10 cellular contexts compared by ENCODE assay signal in genomic region chr17:68033636-68034451, GRCh38. TPM values are rescaled to one million over a fixed set of nuclear protein-coding genes. Genes with fewer than 3 reads are reported as not detected.
A peak's percentile ranks its signal among the peaks of the same experiment; 100 is the strongest.
DNase-seq lines count a peak whose midpoint lies in the region; ATAC-seq, FAIRE-seq and TF ChIP-seq lines count a peak whose summit lies in the region.
"Had no signal": no experiment of that assay in that cellular context is flagged by ENCODE, and none has a peak within 500 bp of the region (broad histone marks: within the 10 kb centered on the region; RNA-seq: fewer than 3 reads in every experiment).

No MANE protein-coding gene starts in this region.

- no peak for FAIRE-seq in GM12878 (lab: Jason Lieb, UNC)

- H3K27me3 ChIP-seq in GM12878 (replicated peaks in 1 of 2; ENCODE audit: control insufficient read depth in 2 of 2, insufficient read depth in 2 of 2, low read length in 1 of 2): no peaks in the 10 kb centered on the region
- no peaks in the 10 kb centered on the region for H3K27me3 ChIP-seq in vagina

- POLR2A ChIA-PET in GM12878 (lab: Charles Lee): no interaction called here

- H3K9me3 ChIP-seq in GM12878 (replicated peaks; ENCODE audit: control insufficient read depth, insufficient read depth, low read length) (no peaks in the 10 kb centered on the region; the same call in 2 of the 3 replicates), vagina (no peaks in the 10 kb centered on the region)

- H3K4me3 ChIP-seq in GM12878: no peak overlapping the region
- no peak overlapping the region for H3K4me3 ChIP-seq in vagina

- no peak for TF ChIP-seq RAD21 in GM12878 (IDR thresholded peaks at IDR 0.05; ENCODE audit: insufficient read depth, low read depth, low read length)

- H3K79me2 ChIP-seq in GM12878 (ENCODE audit: control insufficient read depth, insufficient read depth, low read length): peaks cover 33% of the 10 kb centered on the region

- TF ChIP-seq POLR2A in GM12878 (IDR thresholded peaks at IDR 0.05; ENCODE audit: low read depth, low read length): no peak
- TF ChIP-seq POLR2A in vagina (IDR thresholded peaks at IDR 0.05): no peak

- SMC1A ChIA-PET in GM12878 (lab: Charles Lee; ENCODE audit: uncharacterized antibody, unreplicated experiment): no interaction called here

- no TSS peak for BruUV-seq in GM12878 (replicated peaks; lab: Mats Ljungman, UMichigan)

- H3K36me3 ChIP-seq in GM12878 (ENCODE audit: control insufficient read depth in 2 of 2, insufficient read depth in 2 of 2, low read length in 1 of 2) (peaks cover 2 to 9% of the 10 kb centered on the region in 2 experiments; a peak in 3 of 4 replicates), vagina (peaks cover 0 to 6% of the 10 kb centered on the region in 2 donors)

- RAD21 ChIA-PET in GM12878 (lab: Charles Lee; ENCODE audit: unreplicated experiment): no interaction called here

- intact Hi-C loops in GM12878 (cut with micrococcal nuclease; ENCODE audit: unreplicated experiment): loop anchor here (2.0 kb wide), 1 partner anchor 13 kb away; no protein-coding TSS in a partner anchor
- intact Hi-C loops in vagina (cut with DNase I): no loop called here

- no peak for ATAC-seq in GM12878
- ATAC-seq in HG02973 (IDR thresholded peaks at IDR 0.05; ENCODE audit: unreplicated experiment): no peak
- ATAC-seq in GM21737 (IDR thresholded peaks at IDR 0.05; ENCODE audit: unreplicated experiment): no peak
- ATAC-seq: left colon had no signal

- no peaks in the 10 kb centered on the region for H4K20me1 ChIP-seq in GM12878 (ENCODE audit: control insufficient read depth, insufficient read depth)

- DNase-seq in DMS114 treated with DMSO at 0.1 percent for 48 hours (lab: John Stamatoyannopoulos, UW; ENCODE audit: unreplicated experiment): peak; percentile 79
- DNase-seq in LHCN-M2 (ENCODE audit: low read depth): peak; percentile 66
- no peak for DNase-seq in GM12878 (ENCODE audit: low read depth, low spot score)
- DNase-seq in left kidney (ENCODE audit: low read depth, low spot score): peak; percentile 91
- no peak for DNase-seq in vagina (ENCODE audit: extremely low spot score in 2 of 2)
- no peak for DNase-seq in NK-92 treated with Interleukin-12 subunit alpha and Interleukin-12 subunit beta, amount 100 ng/mL, for 24 hours (lab: John Stamatoyannopoulos, UW)
- DNase-seq: activated T-cell treated with anti-CD3 and anti-CD28 coated beads, Interleukin-2, amount 50 U/mL, for 1 hour; left colon had no signal

- TF ChIP-seq CTCF in GM12878 (IDR thresholded peaks at IDR 0.05 in 2 of 3, conservative IDR thresholded peaks at IDR 0.05 in 1 of 3; ENCODE audit: control insufficient read depth in 2 of 3, extremely low read depth in 1 of 3, insufficient read depth in 1 of 3, low read depth in 3 of 3, low read length in 3 of 3) (no peak), vagina (IDR thresholded peaks at IDR 0.05) (no peak)

- H3K4me2 ChIP-seq in GM12878 (ENCODE audit: control insufficient read depth, insufficient read depth): no peak overlapping the region

- in situ Hi-C loops in GM12878 (cut with MboI): no loop called here

- no peak for TF ChIP-seq EP300 in GM12878 (IDR thresholded peaks at IDR 0.05; ENCODE audit: borderline replicate concordance in 1 of 2, control insufficient read depth in 1 of 2, low read depth in 2 of 2, low read length in 2 of 2)

- peaks cover 9% of the 10 kb centered on the region; the same call in 1 of the 2 replicates for H3K4me1 ChIP-seq in GM12878 (ENCODE audit: control insufficient read depth, insufficient read depth, low read length)
- H3K4me1 ChIP-seq in vagina: peaks cover 9% of the 10 kb centered on the region

- CTCF ChIA-PET in GM12878 (lab: Yijun Ruan, JAX): interaction anchor here (0.7 kb wide), 1 partner anchor 14 kb away, joined by 3 read pairs; no protein-coding TSS in a partner anchor

- no peak overlapping the region for H3K9ac ChIP-seq in GM12878 (ENCODE audit: control insufficient read depth, insufficient read depth, low read length)

- H3K27ac ChIP-seq in GM12878 (ENCODE audit: control insufficient read depth, insufficient read depth) (no peak overlapping the region), vagina (no peak overlapping the region)

- H2AFZ ChIP-seq in GM12878 (ENCODE audit: control insufficient read depth, low read depth, low read length): peak overlapping the region; percentile 60

- 50% methylated on average over 6 of the region's 7 CpGs for WGBS in GM12878 (ENCODE audit: insufficient coverage, insufficient replicate concordance, low lambda C conversion rate, missing lambda C conversion rate)

TF ChIP-seq in GM12878, 131 proteins besides CTCF, POLR2A, EP300 and RAD21 (continues in another document):
- TF ChIP-seq TBL1XR1 (IDR thresholded peaks at IDR 0.05; ENCODE audit: low read depth, low read length) (no peak), CEBPZ (IDR thresholded peaks at IDR 0.05; ENCODE audit: low read depth, low read length) (no peak), POLR2AphosphoS2 (IDR thresholded peaks at IDR 0.05; ENCODE audit: low read depth, low read length) (no peak), EGR1 (IDR thresholded peaks at IDR 0.05; ENCODE audit: borderline replicate concordance in 1 of 2, low read depth in 2 of 2, low read length in 2 of 2) (no peak)

RNA-seq across cellular contexts. Expression of gene KPNA2, which starts 1.7 kb away (rescaled TPM):
- 387 and 438 TPM in 2 replicates for total RNA-seq in LHCN-M2 (2014; rRNA removed)
- 241 TPM for polyA plus RNA-seq in LHCN-M2 (2012)
- 26.9 and 31.7 TPM in 2 replicates for total RNA-seq in GM12878 (2013; cell fraction: nucleolus; rRNA removed)
- total RNA-seq in GM12878 (2014; rRNA removed): 202 and 211 TPM in 2 replicates
- total RNA-seq in GM12878 (2014; rRNA removed; fragmentation: Illumina TruSeq; extraction: Trizol): 244 and 260 TPM in 2 replicates
- total RNA-seq in GM12878 (2021): 242 and 254 TPM in 2 replicates
- polyA plus RNA-seq in GM12878 (2011; ENCODE audit: low read depth): 88.2 TPM
- 201 and 232 TPM in 2 replicates for polyA plus RNA-seq in GM12878 (2011; rRNA removed)
- polyA plus RNA-seq in GM12878 (2011; cell fraction: cytosol; rRNA removed): 251 and 257 TPM in 2 replicates
- polyA plus RNA-seq in GM12878 (2011; cell fraction: nucleus; rRNA removed): 136 and 222 TPM in 2 replicates
- polyA plus RNA-seq in GM12878 (2012): 103 and 109 TPM in 2 replicates
- polyA plus RNA-seq in GM12878 (2014; fragmentation: Illumina TruSeq; extraction: Trizol): 307 and 332 TPM in 2 replicates
- 100 to 1,000 TPM; 647 to 731 TPM for polyA plus RNA-seq in GM12878 (2014; fragmentation: Nextera tagmentation; extraction: Ambion mirVana)
- 211 and 212 TPM in 2 replicates for polyA plus RNA-seq in GM12878 (2014; rRNA removed)
- 100 to 1,000 TPM; 567 to 584 TPM for polyA plus RNA-seq in GM12878 (2016; fragmentation: Nextera tagmentation; extraction: Ambion mirVana)
- polyA minus RNA-seq in GM12878 (2011; rRNA and poly(A)+ RNA removed): 333 and 392 TPM in 2 replicates
- 116 and 120 TPM in 2 replicates for polyA minus RNA-seq in GM12878 (2011; cell fraction: cytosol; rRNA and poly(A)+ RNA removed)
- polyA minus RNA-seq in GM12878 (2011; cell fraction: nucleus; rRNA and poly(A)+ RNA removed): 62.3 and 107 TPM in 2 replicates
- total RNA-seq in vagina: 29.7 TPM

RNA-seq across cellular contexts. Expression of gene C17orf58, which starts 37.6 kb away (rescaled TPM):
- total RNA-seq in LHCN-M2 (2014; rRNA removed): 10.7 and 14.6 TPM in 2 replicates
- 4.5 TPM for polyA plus RNA-seq in LHCN-M2 (2012)
- total RNA-seq in GM12878 (2013; cell fraction: nucleolus; rRNA removed): 0.56 and 1.4 TPM in 2 replicates
- total RNA-seq in GM12878 (2014; rRNA removed): 9.3 and 10.1 TPM in 2 replicates
- 4.6 and 5.6 TPM in 2 replicates for total RNA-seq in GM12878 (2014; rRNA removed; fragmentation: Illumina TruSeq; extraction: Trizol)
- total RNA-seq in GM12878 (2021): 5.8 and 6.4 TPM in 2 replicates
- 5.2 TPM for polyA plus RNA-seq in GM12878 (2011; ENCODE audit: low read depth)
- 6.6 and 7.1 TPM in 2 replicates for polyA plus RNA-seq in GM12878 (2011; rRNA removed)
- polyA plus RNA-seq in GM12878 (2011; cell fraction: cytosol; rRNA removed): 3.8 and 7.5 TPM in 2 replicates
- 2.9 and 4.0 TPM in 2 replicates for polyA plus RNA-seq in GM12878 (2011; cell fraction: nucleus; rRNA removed)
- polyA plus RNA-seq in GM12878 (2012): 4.8 and 6.4 TPM in 2 replicates
- polyA plus RNA-seq in GM12878 (2014; fragmentation: Illumina TruSeq; extraction: Trizol): 5.9 TPM in 2 replicates
- 1 to 10 TPM; 3.3 to 3.4 TPM for polyA plus RNA-seq in GM12878 (2014; fragmentation: Nextera tagmentation; extraction: Ambion mirVana)
- polyA plus RNA-seq in GM12878 (2014; rRNA removed): 7.0 and 8.1 TPM in 2 replicates
- polyA plus RNA-seq in GM12878 (2016; fragmentation: Nextera tagmentation; extraction: Ambion mirVana): 10 to 100 TPM in 1 of 2 experiments, 1 to 10 TPM in 1; 9.4 to 12.3 TPM
- polyA minus RNA-seq in GM12878 (2011; rRNA and poly(A)+ RNA removed): 3.5 and 4.0 TPM in 2 replicates
- 1.6 and 4.3 TPM in 2 replicates for polyA minus RNA-seq in GM12878 (2011; cell fraction: cytosol; rRNA and poly(A)+ RNA removed)
- polyA minus RNA-seq in GM12878 (2011; cell fraction: nucleus; rRNA and poly(A)+ RNA removed): 1.2 and 1.4 TPM in 2 replicates
- 9.8 TPM for total RNA-seq in vagina

Comparison
In these comparisons a context has a peak if more than half of its experiments do, and no peak if none do; other contexts are left out.
1. DNase-seq: peak in DMS114 treated with DMSO at 0.1 percent for 48 hours (single experiment), LHCN-M2 (single experiment) and left kidney (single experiment); none in GM12878 (single experiment), vagina (0 of 2) and NK-92 treated with Interleukin-12 subunit alpha and Interleukin-12 subunit beta, amount 100 ng/mL, for 24 hours (single experiment).